ENCODE assay signal across 1 cellular context in genomic region chr1:23344111-23344986, GRCh38.
TF ChIP-seq lines count a peak whose summit lies in the region.

TSS of gene HNRNPR (minus strand) at chr1:23344284. CDS start at chr1:23341008, 3,276 bp downstream.

TF ChIP-seq in K562, 482 proteins besides CTCF, POLR2A, EP300 and RAD21 (continued from another document and continues in another):
- no peak for TF ChIP-seq SREBF1 (IDR thresholded peaks at IDR 0.05; ENCODE audit: borderline replicate concordance, low read depth, low read length)
- TF ChIP-seq THRA (IDR thresholded peaks at IDR 0.05): no peak
- no peak for TF ChIP-seq ADNP (tag; IDR thresholded peaks at IDR 0.05)
- no peak for TF ChIP-seq TAF15 (IDR thresholded peaks at IDR 0.05; ENCODE audit: low read depth, low read length)
- peak; percentile 85 for TF ChIP-seq ETV1 (tag; conservative IDR thresholded peaks at IDR 0.05; ENCODE audit: low read depth)
- TF ChIP-seq KDM2B (CRISPR knock-in tag; IDR thresholded peaks at IDR 0.05): 0 out of 2 replicates have a peak, but pooled peaks have one; percentile 5
- TF ChIP-seq NCOR1 (IDR thresholded peaks at IDR 0.05): peak; percentile 52
- no peak for TF ChIP-seq LARP7 (IDR thresholded peaks at IDR 0.05)
- no peak for TF ChIP-seq C11orf30 (IDR thresholded peaks at IDR 0.05; ENCODE audit: low read depth)
- TF ChIP-seq, protein P1, sequence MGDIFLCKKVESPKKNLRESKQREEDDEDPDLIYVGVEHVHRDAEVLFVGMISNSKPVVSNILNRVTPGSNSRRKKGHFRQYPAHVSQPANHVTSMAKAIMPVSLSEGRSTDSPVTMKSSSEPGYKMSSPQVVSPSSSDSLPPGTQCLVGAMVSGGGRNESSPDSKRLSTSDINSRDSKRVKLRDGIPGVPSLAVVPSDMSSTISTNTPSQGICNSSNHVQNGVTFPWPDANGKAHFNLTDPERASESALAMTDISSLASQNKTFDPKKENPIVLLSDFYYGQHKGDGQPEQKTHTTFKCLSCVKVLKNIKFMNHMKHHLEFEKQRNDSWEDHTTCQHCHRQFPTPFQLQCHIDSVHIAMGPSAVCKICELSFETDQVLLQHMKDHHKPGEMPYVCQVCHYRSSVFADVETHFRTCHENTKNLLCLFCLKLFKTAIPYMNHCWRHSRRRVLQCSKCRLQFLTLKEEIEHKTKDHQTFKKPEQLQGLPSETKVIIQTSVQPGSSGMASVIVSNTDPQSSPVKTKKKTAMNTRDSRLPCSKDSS (IDR thresholded peaks at IDR 0.05; ENCODE audit: low read depth, partially characterized antibody): no peak
- peak; percentile 88 for TF ChIP-seq LCOR (CRISPR knock-in tag; IDR thresholded peaks at IDR 0.05)
- TF ChIP-seq TBL1XR1 (IDR thresholded peaks at IDR 0.05; ENCODE audit: low read length in 2 of 2): peak in 1 of 2 experiments; percentile 58; a peak in 1 of 4 replicates
- TF ChIP-seq CREB1 (IDR thresholded peaks at IDR 0.05): peak; percentile 66
- 0 out of 2 replicates have a peak, but pooled peaks have one; percentile 61 for TF ChIP-seq CREB1 (CRISPR knock-in tag; IDR thresholded peaks at IDR 0.05)
- TF ChIP-seq TAL1 (IDR thresholded peaks at IDR 0.05): no peak
- TF ChIP-seq MBD2 (IDR thresholded peaks at IDR 0.05; ENCODE audit: borderline replicate concordance, low read depth): peak; percentile 93
- TF ChIP-seq SMAD4 (CRISPR knock-in tag; conservative IDR thresholded peaks at IDR 0.05): peak; percentile 98
- TF ChIP-seq ZNF444 (CRISPR knock-in tag; IDR thresholded peaks at IDR 0.05): peak; percentile 65; the same call in 1 of the 2 replicates
- TF ChIP-seq DACH1 (IDR thresholded peaks at IDR 0.05; ENCODE audit: partially characterized antibody): no peak
- TF ChIP-seq E2F4 (CRISPR knock-in tag; IDR thresholded peaks at IDR 0.05; ENCODE audit: low read depth): no peak
- TF ChIP-seq, protein P2, sequence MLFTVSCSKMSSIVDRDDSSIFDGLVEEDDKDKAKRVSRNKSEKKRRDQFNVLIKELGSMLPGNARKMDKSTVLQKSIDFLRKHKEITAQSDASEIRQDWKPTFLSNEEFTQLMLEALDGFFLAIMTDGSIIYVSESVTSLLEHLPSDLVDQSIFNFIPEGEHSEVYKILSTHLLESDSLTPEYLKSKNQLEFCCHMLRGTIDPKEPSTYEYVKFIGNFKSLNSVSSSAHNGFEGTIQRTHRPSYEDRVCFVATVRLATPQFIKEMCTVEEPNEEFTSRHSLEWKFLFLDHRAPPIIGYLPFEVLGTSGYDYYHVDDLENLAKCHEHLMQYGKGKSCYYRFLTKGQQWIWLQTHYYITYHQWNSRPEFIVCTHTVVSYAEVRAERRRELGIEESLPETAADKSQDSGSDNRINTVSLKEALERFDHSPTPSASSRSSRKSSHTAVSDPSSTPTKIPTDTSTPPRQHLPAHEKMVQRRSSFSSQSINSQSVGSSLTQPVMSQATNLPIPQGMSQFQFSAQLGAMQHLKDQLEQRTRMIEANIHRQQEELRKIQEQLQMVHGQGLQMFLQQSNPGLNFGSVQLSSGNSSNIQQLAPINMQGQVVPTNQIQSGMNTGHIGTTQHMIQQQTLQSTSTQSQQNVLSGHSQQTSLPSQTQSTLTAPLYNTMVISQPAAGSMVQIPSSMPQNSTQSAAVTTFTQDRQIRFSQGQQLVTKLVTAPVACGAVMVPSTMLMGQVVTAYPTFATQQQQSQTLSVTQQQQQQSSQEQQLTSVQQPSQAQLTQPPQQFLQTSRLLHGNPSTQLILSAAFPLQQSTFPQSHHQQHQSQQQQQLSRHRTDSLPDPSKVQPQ (CRISPR knock-in tag; IDR thresholded peaks at IDR 0.05; ENCODE audit: borderline replicate concordance): no peak
- TF ChIP-seq PTRF (tag; IDR thresholded peaks at IDR 0.05): no peak
- no peak for TF ChIP-seq ZNF124 (CRISPR knock-in tag; IDR thresholded peaks at IDR 0.05)
- 0 out of 2 replicates have a peak, but pooled peaks have one; percentile 27 for TF ChIP-seq SPI1 (IDR thresholded peaks at IDR 0.05; ENCODE audit: borderline replicate concordance, low read depth, low read length)
- peak; percentile 98 for TF ChIP-seq L3MBTL2 (IDR thresholded peaks at IDR 0.05)
- peak; percentile 91 for TF ChIP-seq ZFX (CRISPR knock-in tag; IDR thresholded peaks at IDR 0.05)
- no peak for TF ChIP-seq ZNF668 (CRISPR knock-in tag; IDR thresholded peaks at IDR 0.05)
- no peak for TF ChIP-seq HMG20B (CRISPR knock-in tag; IDR thresholded peaks at IDR 0.05)
- TF ChIP-seq, protein P3, sequence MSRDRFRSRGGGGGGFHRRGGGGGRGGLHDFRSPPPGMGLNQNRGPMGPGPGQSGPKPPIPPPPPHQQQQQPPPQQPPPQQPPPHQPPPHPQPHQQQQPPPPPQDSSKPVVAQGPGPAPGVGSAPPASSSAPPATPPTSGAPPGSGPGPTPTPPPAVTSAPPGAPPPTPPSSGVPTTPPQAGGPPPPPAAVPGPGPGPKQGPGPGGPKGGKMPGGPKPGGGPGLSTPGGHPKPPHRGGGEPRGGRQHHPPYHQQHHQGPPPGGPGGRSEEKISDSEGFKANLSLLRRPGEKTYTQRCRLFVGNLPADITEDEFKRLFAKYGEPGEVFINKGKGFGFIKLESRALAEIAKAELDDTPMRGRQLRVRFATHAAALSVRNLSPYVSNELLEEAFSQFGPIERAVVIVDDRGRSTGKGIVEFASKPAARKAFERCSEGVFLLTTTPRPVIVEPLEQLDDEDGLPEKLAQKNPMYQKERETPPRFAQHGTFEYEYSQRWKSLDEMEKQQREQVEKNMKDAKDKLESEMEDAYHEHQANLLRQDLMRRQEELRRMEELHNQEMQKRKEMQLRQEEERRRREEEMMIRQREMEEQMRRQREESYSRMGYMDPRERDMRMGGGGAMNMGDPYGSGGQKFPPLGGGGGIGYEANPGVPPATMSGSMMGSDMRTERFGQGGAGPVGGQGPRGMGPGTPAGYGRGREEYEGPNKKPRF (IDR thresholded peaks at IDR 0.05; ENCODE audit: low read depth, low read length): no peak
- no peak for TF ChIP-seq ZKSCAN8 (CRISPR knock-in tag; IDR thresholded peaks at IDR 0.05)
- no peak for TF ChIP-seq PPARD (CRISPR knock-in tag; IDR thresholded peaks at IDR 0.05)
- no peak for TF ChIP-seq CBFA2T2 (conservative IDR thresholded peaks at IDR 0.05)
- no peak; the same call in 1 of the 2 replicates for TF ChIP-seq MAFG (tag; conservative IDR thresholded peaks at IDR 0.05)
- TF ChIP-seq CCAR2 (IDR thresholded peaks at IDR 0.05; ENCODE audit: low read depth, low read length): no peak
- peak; percentile 100 for TF ChIP-seq PKNOX1 (IDR thresholded peaks at IDR 0.05)
- TF ChIP-seq, protein P4, sequence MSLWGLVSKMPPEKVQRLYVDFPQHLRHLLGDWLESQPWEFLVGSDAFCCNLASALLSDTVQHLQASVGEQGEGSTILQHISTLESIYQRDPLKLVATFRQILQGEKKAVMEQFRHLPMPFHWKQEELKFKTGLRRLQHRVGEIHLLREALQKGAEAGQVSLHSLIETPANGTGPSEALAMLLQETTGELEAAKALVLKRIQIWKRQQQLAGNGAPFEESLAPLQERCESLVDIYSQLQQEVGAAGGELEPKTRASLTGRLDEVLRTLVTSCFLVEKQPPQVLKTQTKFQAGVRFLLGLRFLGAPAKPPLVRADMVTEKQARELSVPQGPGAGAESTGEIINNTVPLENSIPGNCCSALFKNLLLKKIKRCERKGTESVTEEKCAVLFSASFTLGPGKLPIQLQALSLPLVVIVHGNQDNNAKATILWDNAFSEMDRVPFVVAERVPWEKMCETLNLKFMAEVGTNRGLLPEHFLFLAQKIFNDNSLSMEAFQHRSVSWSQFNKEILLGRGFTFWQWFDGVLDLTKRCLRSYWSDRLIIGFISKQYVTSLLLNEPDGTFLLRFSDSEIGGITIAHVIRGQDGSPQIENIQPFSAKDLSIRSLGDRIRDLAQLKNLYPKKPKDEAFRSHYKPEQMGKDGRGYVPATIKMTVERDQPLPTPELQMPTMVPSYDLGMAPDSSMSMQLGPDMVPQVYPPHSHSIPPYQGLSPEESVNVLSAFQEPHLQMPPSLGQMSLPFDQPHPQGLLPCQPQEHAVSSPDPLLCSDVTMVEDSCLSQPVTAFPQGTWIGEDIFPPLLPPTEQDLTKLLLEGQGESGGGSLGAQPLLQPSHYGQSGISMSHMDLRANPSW (CRISPR knock-in tag; IDR thresholded peaks at IDR 0.05): peak; percentile 97; the same call in 1 of the 2 replicates
- peak; percentile 57; the same call in 1 of the 2 replicates for TF ChIP-seq HCFC1 (IDR thresholded peaks at IDR 0.05; ENCODE audit: low read depth, low read length)
- 0 out of 2 replicates have a peak, but pooled peaks have one; percentile 60 for TF ChIP-seq SMAD3 (CRISPR knock-in tag; conservative IDR thresholded peaks at IDR 0.05)
- 0 out of 2 replicates have a peak, but pooled peaks have one; percentile 47 for TF ChIP-seq THRB (CRISPR knock-in tag; conservative IDR thresholded peaks at IDR 0.05)
- TF ChIP-seq ARID3B (CRISPR knock-in tag; IDR thresholded peaks at IDR 0.05; ENCODE audit: borderline replicate concordance): 0 out of 2 replicates have a peak, but pooled peaks have one; percentile 9
- TF ChIP-seq PCBP1 (IDR thresholded peaks at IDR 0.05; ENCODE audit: low read depth, low read length, poor library complexity, severe bottlenecking): peak; percentile 77
- TF ChIP-seq, protein P5, sequence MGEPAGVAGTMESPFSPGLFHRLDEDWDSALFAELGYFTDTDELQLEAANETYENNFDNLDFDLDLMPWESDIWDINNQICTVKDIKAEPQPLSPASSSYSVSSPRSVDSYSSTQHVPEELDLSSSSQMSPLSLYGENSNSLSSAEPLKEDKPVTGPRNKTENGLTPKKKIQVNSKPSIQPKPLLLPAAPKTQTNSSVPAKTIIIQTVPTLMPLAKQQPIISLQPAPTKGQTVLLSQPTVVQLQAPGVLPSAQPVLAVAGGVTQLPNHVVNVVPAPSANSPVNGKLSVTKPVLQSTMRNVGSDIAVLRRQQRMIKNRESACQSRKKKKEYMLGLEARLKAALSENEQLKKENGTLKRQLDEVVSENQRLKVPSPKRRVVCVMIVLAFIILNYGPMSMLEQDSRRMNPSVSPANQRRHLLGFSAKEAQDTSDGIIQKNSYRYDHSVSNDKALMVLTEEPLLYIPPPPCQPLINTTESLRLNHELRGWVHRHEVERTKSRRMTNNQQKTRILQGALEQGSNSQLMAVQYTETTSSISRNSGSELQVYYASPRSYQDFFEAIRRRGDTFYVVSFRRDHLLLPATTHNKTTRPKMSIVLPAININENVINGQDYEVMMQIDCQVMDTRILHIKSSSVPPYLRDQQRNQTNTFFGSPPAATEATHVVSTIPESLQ (CRISPR knock-in tag; IDR thresholded peaks at IDR 0.05): 0 out of 2 replicates have a peak, but pooled peaks have one; percentile 73
- no peak for TF ChIP-seq TSC22D4 (tag; IDR thresholded peaks at IDR 0.05)
- no peak for TF ChIP-seq SNRNP70 (optimal IDR thresholded peaks at IDR 0.05; ENCODE audit: low read depth, low read length)
- no peak for TF ChIP-seq CBX8 (IDR thresholded peaks at IDR 0.05; ENCODE audit: borderline replicate concordance, extremely low read depth, low read depth, low read length, poor library complexity, severe bottlenecking)
- peak; percentile 92 for TF ChIP-seq NEUROD1 (IDR thresholded peaks at IDR 0.05; ENCODE audit: borderline replicate concordance, low read depth, low read length, partially characterized antibody)
- TF ChIP-seq SP1 (CRISPR knock-in tag; IDR thresholded peaks at IDR 0.05): peak; percentile 94
- no peak for TF ChIP-seq SMARCA5 (IDR thresholded peaks at IDR 0.05)
